Comparison of ENCODE assay signal across 6 cellular contexts in the genomic region with DNA sequence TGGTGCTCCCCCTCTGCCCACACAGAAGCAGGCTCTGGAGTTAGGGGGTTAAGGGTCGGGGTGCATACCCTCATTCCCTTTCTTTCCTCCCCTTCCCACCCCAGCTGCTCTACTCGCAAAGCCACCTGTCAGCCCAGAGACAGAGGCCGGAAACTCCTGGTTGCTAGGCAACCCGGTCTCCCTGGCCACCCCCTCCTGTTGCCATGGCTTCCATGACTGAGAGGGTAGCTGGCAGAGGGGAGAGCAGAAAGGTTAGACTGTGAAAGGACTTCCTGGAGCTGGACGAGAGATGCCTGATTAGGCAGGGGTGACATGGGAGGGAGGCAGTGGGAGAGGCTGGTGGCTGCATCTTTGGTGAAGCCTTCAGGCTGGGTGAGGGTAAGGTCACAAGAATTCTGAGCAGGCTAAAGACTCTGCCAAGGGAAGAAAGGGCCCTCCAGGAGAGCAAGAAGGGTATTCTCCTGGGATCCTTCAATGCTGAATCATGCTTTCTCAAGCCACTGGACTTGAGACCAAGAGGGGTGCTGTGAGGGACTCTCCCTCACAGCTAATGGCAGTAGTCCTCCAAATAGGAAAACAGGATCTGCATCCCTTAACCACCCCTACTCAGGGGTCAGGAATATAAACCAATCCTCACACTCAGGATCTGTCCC. TPM values are rescaled to one million over a fixed set of nuclear protein-coding genes. Genes with fewer than 3 reads are reported as not detected.
DNase-seq lines count a peak whose midpoint lies in the region; ATAC-seq and TF ChIP-seq lines count a peak whose summit lies in the region.

No MANE protein-coding gene starts in this region.

- no peak for TF ChIP-seq CTCF in foreskin keratinocyte (conservative IDR thresholded peaks at IDR 0.05)

- ATAC-seq in HG02678 (IDR thresholded peaks at IDR 0.05; ENCODE audit: unreplicated experiment) (no peak), GM21723 (IDR thresholded peaks at IDR 0.05; ENCODE audit: unreplicated experiment) (no peak), foreskin keratinocyte (no peak)

- H3K4me1 ChIP-seq in foreskin keratinocyte: no peaks in the 10 kb centered on the region

- H3K27ac ChIP-seq in cingulate gyrus (ENCODE audit: low read depth, low read length): peak overlapping the region; percentile 41
- H3K27ac ChIP-seq in foreskin keratinocyte: no peak overlapping the region

- peaks cover 84% of the 10 kb centered on the region for H3K27me3 ChIP-seq in foreskin keratinocyte

- DNase-seq in DMS79 (lab: John Stamatoyannopoulos, UW) (peak; percentile 58), NCI-H1436 treated with DMSO at 0.1 percent for 48 hours (lab: John Stamatoyannopoulos, UW) (peak; percentile 76), foreskin keratinocyte (no peak)

RNA-seq across cellular contexts. Expression of a gene that starts 5.4 kb away (rescaled TPM):
- total RNA-seq in foreskin keratinocyte: 0.14 and 0.24 TPM in 2 replicates
- polyA plus RNA-seq in foreskin keratinocyte: 0.09 and 0.15 TPM in 2 replicates

RNA-seq across cellular contexts. Expression of a gene that starts 7.5 kb away (rescaled TPM):
- total RNA-seq in foreskin keratinocyte: 5.5 and 5.9 TPM in 2 replicates
- polyA plus RNA-seq in foreskin keratinocyte: 7.6 and 8.5 TPM in 2 replicates

RNA-seq across cellular contexts. Expression of a gene that starts 17.7 kb away (rescaled TPM):
- 35.5 and 40.2 TPM in 2 replicates for total RNA-seq in foreskin keratinocyte
- polyA plus RNA-seq in foreskin keratinocyte: 33.3 and 34.9 TPM in 2 replicates

RNA-seq across cellular contexts. Expression of a gene that starts 19.2 kb away (rescaled TPM):
- 55.1 and 61.7 TPM in 2 replicates for total RNA-seq in foreskin keratinocyte
- polyA plus RNA-seq in foreskin keratinocyte: 106 and 109 TPM in 2 replicates

RNA-seq across cellular contexts. Expression of a gene that starts 38.2 kb away (rescaled TPM):
- total RNA-seq in foreskin keratinocyte: 0.48 and 0.49 TPM in 2 replicates
- 0.67 and 0.78 TPM in 2 replicates for polyA plus RNA-seq in foreskin keratinocyte

Comparison
In these comparisons a context has a peak if more than half of its experiments do, and no peak if none do; other contexts are left out.
1. DNase-seq: peak in DMS79 (single experiment) and NCI-H1436 treated with DMSO at 0.1 percent for 48 hours (single experiment); none in foreskin keratinocyte (0 of 2).